13 cellular contexts compared by ENCODE assay signal in the genomic region with DNA sequence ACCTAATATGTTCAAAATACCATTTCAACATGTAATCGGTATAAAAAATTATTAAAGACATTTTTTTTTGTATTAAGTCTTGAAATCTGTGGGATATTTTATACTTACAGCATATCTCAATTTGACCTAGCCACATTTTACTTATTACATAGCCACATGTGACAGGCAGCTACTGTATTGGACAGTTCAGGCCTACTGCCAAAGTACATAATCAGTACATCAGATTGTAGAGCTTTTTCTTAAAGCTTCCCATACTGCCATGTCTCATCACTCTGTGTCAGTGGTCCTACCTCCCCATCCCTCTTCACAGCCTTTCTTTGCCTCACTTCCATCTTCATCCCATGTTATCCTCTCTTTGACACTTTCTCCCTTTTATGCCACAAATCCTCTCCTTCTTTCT. TPM values are rescaled to one million over a fixed set of nuclear protein-coding genes. Genes with fewer than 3 reads are reported as not detected.
"Had no signal": no experiment of that assay in that cellular context is flagged by ENCODE, and none has a peak within 500 bp of the region (broad histone marks: within the 10 kb centered on the region; RNA-seq: fewer than 3 reads in every experiment).

No MANE protein-coding gene starts in this region.

- H3K4me3 Mint-ChIP-seq: naive thymus-derived CD8-positive, alpha-beta T cell; T-helper 17 cell; type B pancreatic cell had no signal

- H3K27ac ChIP-seq: body of pancreas, sigmoid colon, suprapubic skin had no signal

- DNase-seq: activated CD4-positive, alpha-beta T cell treated with anti-CD3 and anti-CD28 coated beads, Interleukin-2, amount 50 U/mL, for 1 hour; activated naive CD4-positive, alpha-beta T cell treated with anti-CD3 and anti-CD28 coated beads, Interleukin-2, amount 50 U/mL, for 16 hours; body of pancreas; glutamatergic neuron; left colon; naive thymus-derived CD8-positive, alpha-beta T cell; sigmoid colon; stimulated activated CD4-positive, alpha-beta T cell treated with anti-CD3 and anti-CD28 coated beads, Interleukin-2, amount 100 ng/mL, for 48 hours; stimulated activated naive CD8-positive, alpha-beta T cell treated with anti-CD3 and anti-CD28 coated beads, Interleukin-15, Interleukin-2, amounts not matched to agents 100 U/mL and 50 U/mL, for 24 hours; T-helper 17 cell had no signal

- H3K27me3 Mint-ChIP-seq: naive thymus-derived CD8-positive, alpha-beta T cell; T-helper 17 cell; type B pancreatic cell had no signal

- H3K9me3 Mint-ChIP-seq: type B pancreatic cell had no signal

- H3K27ac Mint-ChIP-seq: T-helper 17 cell, type B pancreatic cell had no signal

- ATAC-seq: body of pancreas; left colon; naive thymus-derived CD8-positive, alpha-beta T cell; stimulated activated naive CD8-positive, alpha-beta T cell treated with anti-CD3 and anti-CD28 coated beads, Interleukin-15, Interleukin-2, amounts not matched to agents 100 U/mL and 50 U/mL, for 24 hours; T-helper 17 cell had no signal

- H3K36me3 ChIP-seq: sigmoid colon, suprapubic skin had no signal

- H3K4me1 ChIP-seq: body of pancreas had no signal

- H3K27me3 ChIP-seq: body of pancreas, sigmoid colon, suprapubic skin had no signal

- H3K9me3 ChIP-seq: body of pancreas, suprapubic skin had no signal

- H3K4me3 ChIP-seq: body of pancreas, lung, sigmoid colon, suprapubic skin had no signal

RNA-seq across cellular contexts. Expression of a gene that starts 43.0 kb away (rescaled TPM):
- total RNA-seq: naive thymus-derived CD8-positive, alpha-beta T cell; T-helper 17 cell had no signal
